In the genomic region with DNA sequence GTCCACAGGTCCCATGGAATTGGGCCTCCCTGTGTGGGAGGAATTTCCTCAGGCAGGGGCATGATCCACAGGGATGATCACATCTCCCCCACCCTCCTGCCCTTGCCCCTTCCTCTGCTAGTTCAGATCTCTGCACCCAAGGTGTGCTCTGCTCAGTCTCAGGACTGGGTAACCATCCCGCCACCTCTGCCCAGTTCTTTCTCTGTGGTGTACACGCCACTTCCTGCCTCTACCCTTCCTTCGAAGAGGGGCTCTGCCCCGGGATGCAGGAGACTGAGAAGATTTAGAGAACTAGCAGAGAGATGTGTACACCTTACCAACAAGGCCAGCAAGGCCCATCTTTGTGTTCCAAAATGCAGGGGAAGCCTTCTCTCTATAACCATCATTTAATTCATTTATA, we compare ENCODE assay signal across 20 cellular contexts.
"Had no signal": no experiment of that assay in that cellular context is flagged by ENCODE, and none has a peak within 500 bp of the region (broad histone marks: within the 10 kb centered on the region; RNA-seq: fewer than 3 reads in every experiment).

No MANE protein-coding gene starts in this region.

- H3K4me3 ChIP-seq: dorsolateral prefrontal cortex, hepatocyte, lung, mucosa of descending colon, right atrium auricular region, sigmoid colon, smooth muscle cell, testis, tibial nerve had no signal

- H3K9me3 Mint-ChIP-seq: central memory CD8-positive, alpha-beta T cell; natural killer cell; stimulated activated naive CD8-positive, alpha-beta T cell treated with anti-CD3 and anti-CD28 coated beads, Interleukin-15, Interleukin-2, amounts not matched to agents 100 ng/mL and 50 ng/mL, for 24 hours had no signal

- H3K36me3 ChIP-seq: neutrophil, right atrium auricular region, sigmoid colon, tibial nerve had no signal

- H3K4me1 ChIP-seq: testis, tibial nerve had no signal

- H3K36me3 Mint-ChIP-seq: natural killer cell had no signal

- H3K27me3 ChIP-seq: dorsolateral prefrontal cortex, hepatocyte, neutrophil, right atrium auricular region, sigmoid colon, testis, tibial nerve had no signal

- H3K9me3 ChIP-seq: mucosa of descending colon, neutrophil, right atrium auricular region, sigmoid colon, testis, tibial nerve had no signal

- ATAC-seq: left colon, left ventricle myocardium superior, mucosa of descending colon, natural killer cell had no signal

- DNase-seq: cortex of kidney; dorsolateral prefrontal cortex; effector CD8-positive, alpha-beta T cell; foreskin melanocyte; left colon; left ventricle myocardium superior; mesendoderm; mucosa of descending colon; natural killer cell; sigmoid colon; stimulated activated CD4-positive, alpha-beta T cell treated with anti-CD3 and anti-CD28 coated beads, Interleukin-2, amount 100 ng/mL, for 48 hours; testis had no signal

- H3K27ac ChIP-seq: hepatocyte, neutrophil, right atrium auricular region, sigmoid colon, testis, tibial nerve had no signal

- H3K4me3 Mint-ChIP-seq: central memory CD8-positive, alpha-beta T cell; natural killer cell; stimulated activated naive CD8-positive, alpha-beta T cell treated with anti-CD3 and anti-CD28 coated beads, Interleukin-15, Interleukin-2, amounts not matched to agents 100 ng/mL and 50 ng/mL, for 24 hours had no signal

- H3K79me2 ChIP-seq: hepatocyte had no signal

- H3K27ac Mint-ChIP-seq: natural killer cell; stimulated activated naive CD8-positive, alpha-beta T cell treated with anti-CD3 and anti-CD28 coated beads, Interleukin-15, Interleukin-2, amounts not matched to agents 100 ng/mL and 50 ng/mL, for 24 hours had no signal

- H2AFZ ChIP-seq: hepatocyte had no signal

- H3K27me3 Mint-ChIP-seq: central memory CD8-positive, alpha-beta T cell; stimulated activated naive CD8-positive, alpha-beta T cell treated with anti-CD3 and anti-CD28 coated beads, Interleukin-15, Interleukin-2, amounts not matched to agents 100 ng/mL and 50 ng/mL, for 24 hours had no signal

- H3K4me2 ChIP-seq: hepatocyte, smooth muscle cell had no signal
